ENCODE assay signal across 8 cellular contexts in the genomic region with DNA sequence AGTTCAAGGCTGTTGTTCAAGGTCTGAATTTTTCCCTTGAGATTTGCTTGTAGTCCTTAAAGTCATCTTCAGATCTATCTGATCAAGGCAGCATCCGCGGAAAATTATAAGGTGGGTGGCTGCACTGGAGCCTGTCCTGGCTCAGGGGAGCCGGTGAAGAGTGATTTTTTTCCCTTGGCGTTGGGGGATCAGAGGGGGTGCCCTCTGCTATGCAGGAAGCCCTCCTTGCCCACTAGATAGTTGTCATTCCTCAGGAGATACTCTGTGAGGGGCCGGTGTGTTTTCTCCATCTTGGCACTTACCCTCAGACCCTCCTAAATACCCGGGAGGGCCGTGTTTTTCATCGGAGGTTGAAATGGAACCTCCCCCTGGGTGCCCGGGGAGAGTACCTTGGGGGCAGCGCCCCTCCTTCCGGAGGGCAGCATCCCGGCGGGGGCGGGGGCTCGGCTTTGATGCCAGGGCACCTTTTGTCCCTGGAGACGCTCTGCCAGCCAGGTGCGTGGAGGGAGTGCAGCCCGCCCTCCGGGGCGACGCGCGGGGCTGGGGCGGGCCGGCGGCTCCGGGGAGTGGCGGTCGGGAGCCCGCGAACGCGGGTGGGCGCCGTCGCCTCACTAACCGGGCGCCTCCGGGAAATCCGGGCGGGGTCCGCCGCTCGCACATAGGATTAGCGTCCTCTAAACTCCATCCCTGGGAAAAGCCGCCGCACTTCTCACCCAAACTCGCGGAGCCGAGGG. TPM values are rescaled to one million over a fixed set of nuclear protein-coding genes. Genes with fewer than 3 reads are reported as not detected.
DNase-seq lines count a peak whose midpoint lies in the region; ATAC-seq and TF ChIP-seq lines count a peak whose summit lies in the region.
"Not testable (repeated sequence)": the region's sequence is repeated elsewhere in the genome, so short reads cannot be mapped to it uniquely, and the experiment has no call there.

No MANE protein-coding gene starts in this region.

- peaks cover 21% of the 10 kb centered on the region for H3K4me1 Mint-ChIP-seq in activated naive CD8-positive, alpha-beta T cell treated with anti-CD3 and anti-CD28 coated beads for 36 hours
- H3K4me1 Mint-ChIP-seq in glutamatergic neuron (ENCODE audit: low read depth, unreplicated experiment) = not testable (repeated sequence)
- peaks cover 32% of the 10 kb centered on the region for H3K4me1 Mint-ChIP-seq in neural crest cell
- peaks cover 29% of the 10 kb centered on the region for H3K4me1 Mint-ChIP-seq in stimulated activated naive CD8-positive, alpha-beta T cell treated with anti-CD3 and anti-CD28 coated beads, Interleukin-15, Interleukin-2, amounts not matched to agents 100 ng/mL and 50 ng/mL, for 24 hours (ENCODE audit: low read depth)

- TF ChIP-seq CTCF in glutamatergic neuron (IDR thresholded peaks at IDR 0.05; ENCODE audit: partially characterized antibody, unreplicated experiment); neural crest cell (conservative IDR thresholded peaks at IDR 0.05): not testable (repeated sequence)

- H3K9me3 Mint-ChIP-seq in activated naive CD8-positive, alpha-beta T cell treated with anti-CD3 and anti-CD28 coated beads for 36 hours; glutamatergic neuron (ENCODE audit: unreplicated experiment); neural crest cell; stimulated activated naive CD8-positive, alpha-beta T cell treated with anti-CD3 and anti-CD28 coated beads, Interleukin-15, Interleukin-2, amounts not matched to agents 100 ng/mL and 50 ng/mL, for 24 hours: not testable (repeated sequence)

- DNase-seq in D341Med (ENCODE audit: low spot score) (peak; percentile 72), T-helper 1 cell (peak; percentile 25 to 58 (median 34)), neural crest cell (ENCODE audit: low read depth, low spot score) (peak; percentile 7)
- DNase-seq in activated naive CD8-positive, alpha-beta T cell treated with anti-CD3 and anti-CD28 coated beads for 36 hours = peak; percentile 50
- DNase-seq in glutamatergic neuron = not testable (repeated sequence)

- H3K27me3 Mint-ChIP-seq in activated naive CD8-positive, alpha-beta T cell treated with anti-CD3 and anti-CD28 coated beads for 36 hours; glutamatergic neuron (ENCODE audit: unreplicated experiment); neural crest cell (ENCODE audit: low read depth); stimulated activated naive CD8-positive, alpha-beta T cell treated with anti-CD3 and anti-CD28 coated beads, Interleukin-15, Interleukin-2, amounts not matched to agents 100 ng/mL and 50 ng/mL, for 24 hours: not testable (repeated sequence)

- H3K36me3 Mint-ChIP-seq in activated naive CD8-positive, alpha-beta T cell treated with anti-CD3 and anti-CD28 coated beads for 36 hours; glutamatergic neuron (ENCODE audit: unreplicated experiment); neural crest cell (ENCODE audit: low read depth): not testable (repeated sequence)
- peaks cover 17% of the 10 kb centered on the region for H3K36me3 Mint-ChIP-seq in stimulated activated naive CD8-positive, alpha-beta T cell treated with anti-CD3 and anti-CD28 coated beads, Interleukin-15, Interleukin-2, amounts not matched to agents 100 ng/mL and 50 ng/mL, for 24 hours (ENCODE audit: low read depth)

- peak overlapping the region; percentile 77 for H3K27ac Mint-ChIP-seq in activated naive CD8-positive, alpha-beta T cell treated with anti-CD3 and anti-CD28 coated beads for 36 hours
- peak overlapping the region; percentile 87 for H3K27ac Mint-ChIP-seq in glutamatergic neuron (ENCODE audit: unreplicated experiment)
- H3K27ac Mint-ChIP-seq in neural crest cell (ENCODE audit: unreplicated experiment) = peak overlapping the region; percentile 91
- H3K27ac Mint-ChIP-seq in stimulated activated naive CD8-positive, alpha-beta T cell treated with anti-CD3 and anti-CD28 coated beads, Interleukin-15, Interleukin-2, amounts not matched to agents 100 ng/mL and 50 ng/mL, for 24 hours = peak overlapping the region; percentile 88

- ATAC-seq in GM21528 (IDR thresholded peaks at IDR 0.05; ENCODE audit: low FRiP score, unreplicated experiment) = peak; percentile 19
- peak; percentile 6 for ATAC-seq in HG03521 (IDR thresholded peaks at IDR 0.05; ENCODE audit: unreplicated experiment)

- H3K4me3 Mint-ChIP-seq in activated naive CD8-positive, alpha-beta T cell treated with anti-CD3 and anti-CD28 coated beads for 36 hours = peak overlapping the region; percentile 78
- peak overlapping the region; percentile 91 for H3K4me3 Mint-ChIP-seq in glutamatergic neuron (ENCODE audit: unreplicated experiment)
- peak overlapping the region; percentile 93 for H3K4me3 Mint-ChIP-seq in neural crest cell
- H3K4me3 Mint-ChIP-seq in stimulated activated naive CD8-positive, alpha-beta T cell treated with anti-CD3 and anti-CD28 coated beads, Interleukin-15, Interleukin-2, amounts not matched to agents 100 ng/mL and 50 ng/mL, for 24 hours = peak overlapping the region; percentile 83

RNA-seq across cellular contexts. Expression of gene METTL2B, which starts 53.7 kb away (rescaled TPM):
- 10 to 100 TPM; 57.3 to 59.8 TPM for total RNA-seq in activated naive CD8-positive, alpha-beta T cell treated with anti-CD3 and anti-CD28 coated beads for 36 hours
- total RNA-seq in glutamatergic neuron (ENCODE audit: unreplicated experiment) (40.9 TPM), neural crest cell (50.5 and 51.5 TPM in 2 replicates)
